Comparison of ENCODE assay signal across 1 cellular context in genomic region chr20:51129201-51129671, GRCh38.
A peak's percentile ranks its signal among the peaks of the same experiment; 100 is the strongest.
TF ChIP-seq lines count a peak whose summit lies in the region.

No MANE protein-coding gene starts in this region.

TF ChIP-seq in SK-N-SH treated with all-trans-retinoic acid at 6 μM for 48 hours, 23 proteins besides CTCF, POLR2A, EP300 and RAD21 (continued from another document):
- no peak for TF ChIP-seq TOX (CRISPR knock-in tag; IDR thresholded peaks at IDR 0.05; ENCODE audit: borderline replicate concordance)
- no peak for TF ChIP-seq POU6F1 (CRISPR knock-in tag; IDR thresholded peaks at IDR 0.05; ENCODE audit: borderline replicate concordance, low read depth)
- peak; percentile 90 for TF ChIP-seq TCF4 (CRISPR knock-in tag; IDR thresholded peaks at IDR 0.05; ENCODE audit: borderline replicate concordance)
- TF ChIP-seq CSRNP3 (CRISPR knock-in tag; IDR thresholded peaks at IDR 0.05) = 0 out of 2 replicates have a peak, but pooled peaks have one; percentile 57
- no peak for TF ChIP-seq ZFP3 (CRISPR knock-in tag; IDR thresholded peaks at IDR 0.05)
- no peak for TF ChIP-seq PPARA (CRISPR knock-in tag; IDR thresholded peaks at IDR 0.05; ENCODE audit: borderline replicate concordance)
- TF ChIP-seq PATZ1 (CRISPR knock-in tag; IDR thresholded peaks at IDR 0.05; ENCODE audit: borderline replicate concordance) = no peak
- TF ChIP-seq OSR1 (CRISPR knock-in tag; IDR thresholded peaks at IDR 0.05) = no peak
- TF ChIP-seq ZNF565 (CRISPR knock-in tag; conservative IDR thresholded peaks at IDR 0.05; ENCODE audit: low read depth) = 0 out of 2 replicates have a peak, but pooled peaks have one; percentile 31
- TF ChIP-seq SNAI2 (CRISPR knock-in tag; IDR thresholded peaks at IDR 0.05) = no peak
- TF ChIP-seq ESRRG (CRISPR knock-in tag; IDR thresholded peaks at IDR 0.05) = no peak
- no peak for TF ChIP-seq ZFP30 (CRISPR knock-in tag; IDR thresholded peaks at IDR 0.05)
- TF ChIP-seq ISL1 (CRISPR knock-in tag; IDR thresholded peaks at IDR 0.05) = peak; percentile 79
- no peak for TF ChIP-seq GLIS3 (CRISPR knock-in tag; IDR thresholded peaks at IDR 0.05)
